Comparison of ENCODE assay signal across 8 cellular contexts in genomic region chr19:18046066-18046718, GRCh38.
DNase-seq lines count a peak whose midpoint lies in the region; ATAC-seq and TF ChIP-seq lines count a peak whose summit lies in the region.

No MANE protein-coding gene starts in this region.

- no peak for ATAC-seq in HG03045 (IDR thresholded peaks at IDR 0.05; ENCODE audit: unreplicated experiment)
- no peak for ATAC-seq in HG02678 (IDR thresholded peaks at IDR 0.05; ENCODE audit: unreplicated experiment)

- peak; percentile 95 for DNase-seq in EH (ENCODE audit: low read depth)
- DNase-seq in NCI-H2171 treated with DMSO at 0.1 percent for 48 hours (lab: John Stamatoyannopoulos, UW), result peak; percentile 60
- DNase-seq in coronary artery (ENCODE audit: low spot score), result no peak
- peak; percentile 35 for DNase-seq in retinal pigment epithelial cell (ENCODE audit: low read depth)
- DNase-seq in GOT3 (lab: John Stamatoyannopoulos, UW), result no peak
- DNase-seq in NCI-H2107 (lab: John Stamatoyannopoulos, UW), result no peak

- no peak for TF ChIP-seq CTCF in coronary artery (IDR thresholded peaks at IDR 0.05)
- TF ChIP-seq CTCF in retinal pigment epithelial cell (conservative IDR thresholded peaks at IDR 0.05; ENCODE audit: low read depth, low read length), result no peak

- H3K4me3 ChIP-seq in coronary artery (no peak overlapping the region), retinal pigment epithelial cell (ENCODE audit: low read length) (no peak overlapping the region)

- H3K27ac ChIP-seq in coronary artery, result peak overlapping the region; percentile 60 to 73

Comparison
In these comparisons a context has a peak if more than half of its experiments do, and no peak if none do; other contexts are left out.
1. DNase-seq: peak in EH (single experiment), NCI-H2171 treated with DMSO at 0.1 percent for 48 hours (single experiment) and retinal pigment epithelial cell (single experiment); none in coronary artery (single experiment), GOT3 (single experiment) and NCI-H2107 (single experiment).